8 cellular contexts compared by ENCODE assay signal in the genomic region with DNA sequence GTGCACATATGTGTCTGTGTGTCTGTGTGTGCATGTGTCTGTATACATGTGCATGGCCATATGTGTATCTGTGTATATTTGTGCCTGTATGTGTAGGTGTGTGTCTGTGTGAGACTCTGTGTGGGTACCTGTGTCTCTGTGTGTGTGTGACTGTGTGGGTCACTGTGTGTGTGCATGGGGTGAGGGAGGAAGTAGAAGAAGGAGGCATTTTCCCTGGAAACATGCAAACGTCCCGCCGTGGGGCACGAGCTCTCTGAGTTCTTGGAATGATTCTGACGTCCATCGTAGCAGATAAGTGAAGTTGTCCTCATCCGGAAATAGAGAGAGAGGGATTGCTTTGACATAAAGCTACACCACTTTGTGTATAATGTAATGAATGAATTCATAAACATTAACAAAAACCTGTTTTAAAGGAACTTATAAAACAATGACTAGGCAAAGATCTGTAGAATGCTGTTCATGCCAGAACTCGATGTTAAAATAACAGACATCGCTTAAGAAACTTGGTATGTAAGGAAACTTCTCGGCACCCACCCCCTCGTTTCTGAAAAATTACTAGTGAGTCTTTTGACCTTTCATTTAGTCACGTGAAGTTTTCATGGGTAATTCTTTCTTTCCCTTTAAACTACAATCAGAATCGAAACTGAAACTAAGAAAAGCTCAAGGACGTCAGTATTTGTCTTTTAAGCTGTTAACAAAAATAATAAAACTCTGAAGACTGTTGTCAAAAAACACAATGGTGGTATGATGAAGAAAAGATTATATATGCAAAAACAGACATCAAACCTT. TPM values are rescaled to one million over a fixed set of nuclear protein-coding genes. Genes with fewer than 3 reads are reported as not detected.
DNase-seq lines count a peak whose midpoint lies in the region; ATAC-seq and TF ChIP-seq lines count a peak whose summit lies in the region.

No MANE protein-coding gene starts in this region.

- H3K9me3 Mint-ChIP-seq in CD4-positive, CD25-positive, alpha-beta regulatory T cell = no peaks in the 10 kb centered on the region
- H3K9me3 Mint-ChIP-seq in activated CD4-positive, alpha-beta T cell treated with anti-CD3 and anti-CD28 coated beads, Interleukin-2, amount 10 ng/mL, durations not matched to agents 24 days and 14 days = peaks cover 4% of the 10 kb centered on the region
- H3K9me3 Mint-ChIP-seq in osteocyte (ENCODE audit: unreplicated experiment) = no peaks in the 10 kb centered on the region

- H3K4me3 ChIP-seq in CD4-positive, CD25-positive, alpha-beta regulatory T cell (ENCODE audit: low read depth, low read length) = peak overlapping the region; percentile 91
- peak overlapping the region; percentile 38 to 57 (median 54) for H3K4me3 ChIP-seq in esophagus muscularis mucosa

- H3K4me3 Mint-ChIP-seq in CD4-positive, CD25-positive, alpha-beta regulatory T cell = peak overlapping the region; percentile 84 to 92 (median 86)
- peak overlapping the region; percentile 68 for H3K4me3 Mint-ChIP-seq in activated CD4-positive, alpha-beta T cell treated with anti-CD3 and anti-CD28 coated beads, Interleukin-2, amount 10 ng/mL, durations not matched to agents 24 days and 14 days
- H3K4me3 Mint-ChIP-seq in osteocyte (ENCODE audit: unreplicated experiment) = peak overlapping the region; percentile 71

- H3K27ac ChIP-seq in CD4-positive, CD25-positive, alpha-beta regulatory T cell (ENCODE audit: insufficient read depth, low read length, poor library complexity, severe bottlenecking) = peak overlapping the region; percentile 84
- peak overlapping the region; percentile 68 to 80 (median 72) for H3K27ac ChIP-seq in esophagus muscularis mucosa (replicated peaks in 1 of 4)

- peak overlapping the region; percentile 77 to 98 (median 93) for H3K27ac Mint-ChIP-seq in CD4-positive, CD25-positive, alpha-beta regulatory T cell
- H3K27ac Mint-ChIP-seq in activated CD4-positive, alpha-beta T cell treated with anti-CD3 and anti-CD28 coated beads, Interleukin-2, amount 10 ng/mL, durations not matched to agents 24 days and 14 days = peak overlapping the region; percentile 92
- H3K27ac Mint-ChIP-seq in osteocyte (ENCODE audit: unreplicated experiment) = peak overlapping the region; percentile 96

- TF ChIP-seq POLR2A in esophagus muscularis mucosa (IDR thresholded peaks at IDR 0.05; ENCODE audit: low read depth) = no peak

- peak; percentile 61 to 63 for ATAC-seq in CD4-positive, CD25-positive, alpha-beta regulatory T cell (ENCODE audit: low read depth in 2 of 2)
- ATAC-seq in HG03066 (IDR thresholded peaks at IDR 0.05; ENCODE audit: low read depth, unreplicated experiment) (peak; percentile 54), HG02763 (IDR thresholded peaks at IDR 0.05; ENCODE audit: unreplicated experiment) (no peak), HG03196 (IDR thresholded peaks at IDR 0.05; ENCODE audit: unreplicated experiment) (no peak)

- H3K9me3 ChIP-seq in CD4-positive, CD25-positive, alpha-beta regulatory T cell (ENCODE audit: control insufficient read depth in 2 of 2, low read length in 2 of 2) = no peaks in the 10 kb centered on the region
- H3K9me3 ChIP-seq in esophagus muscularis mucosa = no peaks in the 10 kb centered on the region

- H3K36me3 ChIP-seq in CD4-positive, CD25-positive, alpha-beta regulatory T cell (ENCODE audit: control insufficient read depth, insufficient read depth, low read length) = no peaks in the 10 kb centered on the region
- H3K36me3 ChIP-seq in esophagus muscularis mucosa = no peaks in the 10 kb centered on the region

- WGBS in esophagus muscularis mucosa = 9% methylated on average over 14 of the region's 14 CpGs

- TF ChIP-seq EP300 in esophagus muscularis mucosa (IDR thresholded peaks at IDR 0.05) = no peak

- TF ChIP-seq CTCF in esophagus muscularis mucosa (IDR thresholded peaks at IDR 0.05) = no peak
- no peak for TF ChIP-seq CTCF in osteocyte (IDR thresholded peaks at IDR 0.05)

- intact Hi-C loops in activated CD4-positive, alpha-beta T cell treated with anti-CD3 and anti-CD28 coated beads, Interleukin-2, amount 10 ng/mL, durations not matched to agents 24 days and 14 days (cut with micrococcal nuclease) = loop anchor here (1.0 to 2.0 kb wide), 4 partner anchors 17 to 46 kb away; no protein-coding TSS in a partner anchor
- intact Hi-C loops in esophagus muscularis mucosa (cut with DNase I) = no loop called here

- H3K27me3 Mint-ChIP-seq in CD4-positive, CD25-positive, alpha-beta regulatory T cell = no peaks in the 10 kb centered on the region
- no peaks in the 10 kb centered on the region for H3K27me3 Mint-ChIP-seq in activated CD4-positive, alpha-beta T cell treated with anti-CD3 and anti-CD28 coated beads, Interleukin-2, amount 10 ng/mL, durations not matched to agents 24 days and 14 days
- H3K27me3 Mint-ChIP-seq in osteocyte (ENCODE audit: unreplicated experiment) = no peaks in the 10 kb centered on the region

- peaks cover 18% of the 10 kb centered on the region for H3K4me1 ChIP-seq in CD4-positive, CD25-positive, alpha-beta regulatory T cell (ENCODE audit: control insufficient read depth, insufficient read depth, low read length, poor library complexity, severe bottlenecking)
- peaks cover 23 to 34% (median 27%) of the 10 kb centered on the region in 4 donors for H3K4me1 ChIP-seq in esophagus muscularis mucosa

- no peaks in the 10 kb centered on the region for H3K27me3 ChIP-seq in CD4-positive, CD25-positive, alpha-beta regulatory T cell (ENCODE audit: control insufficient read depth, insufficient read depth, low read length)
- no peaks in the 10 kb centered on the region for H3K27me3 ChIP-seq in esophagus muscularis mucosa

- H3K4me1 Mint-ChIP-seq in CD4-positive, CD25-positive, alpha-beta regulatory T cell = peaks cover 19 to 36% (median 32%) of the 10 kb centered on the region in 4 donors
- H3K4me1 Mint-ChIP-seq in activated CD4-positive, alpha-beta T cell treated with anti-CD3 and anti-CD28 coated beads, Interleukin-2, amount 10 ng/mL, durations not matched to agents 24 days and 14 days = peaks cover 52% of the 10 kb centered on the region
- peaks cover 58% of the 10 kb centered on the region for H3K4me1 Mint-ChIP-seq in osteocyte (ENCODE audit: unreplicated experiment)

- peak in 2 of 3 donors; percentile 70 to 89 for DNase-seq in CD4-positive, CD25-positive, alpha-beta regulatory T cell
- peak; percentile 78 for DNase-seq in activated CD4-positive, alpha-beta T cell treated with anti-CD3 and anti-CD28 coated beads, Interleukin-2, amount 10 ng/mL, durations not matched to agents 24 days and 14 days
- DNase-seq in esophagus muscularis mucosa (ENCODE audit: extremely low spot score) = no peak
- no peak for DNase-seq in osteocyte (ENCODE audit: extremely low spot score, unreplicated experiment)
- DNase-seq in ureter (ENCODE audit: low spot score) = no peak

- no peaks in the 10 kb centered on the region for H3K36me3 Mint-ChIP-seq in CD4-positive, CD25-positive, alpha-beta regulatory T cell
- peaks cover 2% of the 10 kb centered on the region for H3K36me3 Mint-ChIP-seq in activated CD4-positive, alpha-beta T cell treated with anti-CD3 and anti-CD28 coated beads, Interleukin-2, amount 10 ng/mL, durations not matched to agents 24 days and 14 days (ENCODE audit: low read depth)
- no peaks in the 10 kb centered on the region for H3K36me3 Mint-ChIP-seq in osteocyte (ENCODE audit: unreplicated experiment)

RNA-seq across cellular contexts. Expression of a gene that starts 43.6 kb away (rescaled TPM):
- total RNA-seq in CD4-positive, CD25-positive, alpha-beta regulatory T cell = 1,887 TPM
- 100 to 1,000 TPM; 630 to 812 (median 656) TPM for polyA plus RNA-seq in CD4-positive, CD25-positive, alpha-beta regulatory T cell
- 116 and 127 TPM in 2 replicates for total RNA-seq in activated CD4-positive, alpha-beta T cell treated with anti-CD3 and anti-CD28 coated beads, Interleukin-2, amount 10 ng/mL, durations not matched to agents 24 days and 14 days
- 100 to 1,000 TPM; 114 to 145 (median 123) TPM for total RNA-seq in esophagus muscularis mucosa
- total RNA-seq in osteocyte = 263 and 341 TPM in 2 replicates
- 171 TPM for total RNA-seq in ureter

Comparison
In these comparisons a context has a peak if more than half of its experiments do, and no peak if none do; other contexts are left out.
1. ATAC-seq: peak in CD4-positive, CD25-positive, alpha-beta regulatory T cell (2 of 2) and HG03066 (single experiment); none in HG02763 (single experiment) and HG03196 (single experiment).
2. DNase-seq: peak in CD4-positive, CD25-positive, alpha-beta regulatory T cell (2 of 3) and activated CD4-positive, alpha-beta T cell treated with anti-CD3 and anti-CD28 coated beads, Interleukin-2, amount 10 ng/mL, durations not matched to agents 24 days and 14 days (single experiment); none in esophagus muscularis mucosa (single experiment), osteocyte (single experiment) and ureter (single experiment).
3. Peak in every context shown above with its lines, with median percentiles within 50 percentile points of each other: H3K27ac Mint-ChIP-seq and H3K4me3 Mint-ChIP-seq.